ENCODE assay signal across 8 cellular contexts in the genomic region with DNA sequence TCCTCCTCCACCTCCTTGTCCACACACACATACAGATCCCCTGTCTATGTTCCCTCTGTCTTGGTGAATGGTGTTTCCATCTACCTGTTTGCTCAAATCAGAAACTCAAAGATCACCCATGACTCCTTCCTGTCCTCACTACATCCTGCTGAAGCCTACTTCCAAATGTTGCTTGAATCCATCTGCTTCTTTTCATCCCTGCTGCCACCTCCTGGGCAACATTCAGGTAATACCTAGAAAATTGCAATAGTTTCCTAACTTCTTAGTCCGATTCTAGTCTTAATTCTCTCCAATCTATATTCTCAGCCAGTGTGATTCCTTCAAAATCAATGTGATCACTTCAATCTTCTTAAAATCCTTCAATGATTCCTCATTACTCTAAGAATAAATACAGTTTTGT.
DNase-seq lines count a peak whose midpoint lies in the region; ATAC-seq and TF ChIP-seq lines count a peak whose summit lies in the region.

No MANE protein-coding gene starts in this region.

- H3K9me3 ChIP-seq in testis: no peaks in the 10 kb centered on the region

- DNase-seq in DMS53 (lab: John Stamatoyannopoulos, UW): peak; percentile 42
- DNase-seq in DMS53 treated with DMSO at 0.1 percent for 48 hours (lab: John Stamatoyannopoulos, UW; ENCODE audit: unreplicated experiment): no peak
- peak; percentile 52 for DNase-seq in NCI-H82 (lab: John Stamatoyannopoulos, UW)
- peak; percentile 18 for DNase-seq in epithelial cell of proximal tubule (ENCODE audit: low read depth)
- peak; percentile 5 for DNase-seq in skeletal muscle cell (ENCODE audit: low read depth)
- no peak for DNase-seq in testis
- DNase-seq in cortex of kidney (lab: John Stamatoyannopoulos, UW): no peak

- H3K4me3 ChIP-seq in epithelial cell of proximal tubule (ENCODE audit: low read depth, low read length) (no peak overlapping the region), skeletal muscle cell (ENCODE audit: low read depth, low read length) (no peak overlapping the region), testis (no peak overlapping the region)

- peak; percentile 67 for TF ChIP-seq CTCF in epithelial cell of proximal tubule (conservative IDR thresholded peaks at IDR 0.05; ENCODE audit: low read depth, low read length)
- TF ChIP-seq CTCF in testis (IDR thresholded peaks at IDR 0.05): no peak

- peaks cover 5% of the 10 kb centered on the region for H3K4me1 ChIP-seq in testis

- intact Hi-C loops in testis (cut with DNase I; ENCODE audit: low total_unique reads): no loop called here

- 81 to 84% methylated on average over 1 of the region's 1 CpG for WGBS in testis, 2 donors

- no peaks in the 10 kb centered on the region for H3K27me3 ChIP-seq in testis

- H3K27ac ChIP-seq in testis: no peak overlapping the region

- ATAC-seq in HG02588 (IDR thresholded peaks at IDR 0.05; ENCODE audit: unreplicated experiment): no peak

- TF ChIP-seq POLR2A in testis (IDR thresholded peaks at IDR 0.05): no peak

- no peaks in the 10 kb centered on the region for H3K36me3 ChIP-seq in testis (ENCODE audit: low read depth, missing control alignments)

Comparison
In these comparisons a context has a peak if more than half of its experiments do, and no peak if none do; other contexts are left out.
1. DNase-seq: peak in DMS53 (single experiment), NCI-H82 (single experiment), epithelial cell of proximal tubule (single experiment) and skeletal muscle cell (single experiment); none in DMS53 treated with DMSO at 0.1 percent for 48 hours (single experiment), testis (single experiment) and cortex of kidney (single experiment).